Comparison of ENCODE assay signal across 9 cellular contexts in the genomic region with DNA sequence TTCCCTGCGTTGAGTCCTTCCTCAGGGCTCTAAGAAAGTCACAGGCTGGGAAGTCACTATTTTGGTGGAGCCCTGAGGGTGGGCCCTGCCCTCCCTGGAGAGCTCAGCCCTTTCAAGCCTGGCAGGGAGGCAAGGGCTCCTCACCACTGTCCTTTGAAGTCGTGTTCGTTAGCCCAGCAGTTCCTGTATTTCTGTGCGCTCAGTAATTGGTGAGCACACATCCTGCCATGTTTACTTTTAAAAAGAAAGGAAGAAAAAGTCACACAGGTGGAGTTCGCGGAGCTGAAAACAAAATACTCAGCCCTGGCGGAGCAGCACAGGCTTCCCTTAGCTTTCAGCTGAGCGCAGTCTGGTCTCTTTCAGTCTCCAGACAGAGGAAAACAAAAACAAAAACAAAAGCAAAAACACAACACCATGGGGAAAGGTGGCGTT. TPM values are rescaled to one million over a fixed set of nuclear protein-coding genes. Genes with fewer than 3 reads are reported as not detected.
DNase-seq lines count a peak whose midpoint lies in the region; ATAC-seq and TF ChIP-seq lines count a peak whose summit lies in the region.
"Had no signal": no experiment of that assay in that cellular context is flagged by ENCODE, and none has a peak within 500 bp of the region (broad histone marks: within the 10 kb centered on the region; RNA-seq: fewer than 3 reads in every experiment).

No MANE protein-coding gene starts in this region.

- intact Hi-C loops in left ventricle myocardium inferior (cut with micrococcal nuclease): no loop called here

- no peaks in the 10 kb centered on the region for H3K36me3 ChIP-seq in mesenchymal stem cell (ENCODE audit: control insufficient read depth in 1 of 2, insufficient read depth in 2 of 2, low read depth in 1 of 2, low read length in 2 of 2)
- no peaks in the 10 kb centered on the region for H3K36me3 ChIP-seq in left ventricle myocardium inferior
- H3K36me3 ChIP-seq: cardiac muscle cell had no signal

- ATAC-seq in GM19468 (IDR thresholded peaks at IDR 0.05; ENCODE audit: extremely low read depth, unreplicated experiment) (peak; percentile 9), HG02973 (IDR thresholded peaks at IDR 0.05; ENCODE audit: unreplicated experiment) (no peak)
- ATAC-seq in activated naive CD8-positive, alpha-beta T cell treated with anti-CD3 and anti-CD28 coated beads, Interleukin-2, amount 10 ng/mL, durations not matched to agents 7 days and 5 days (ENCODE audit: low read depth): peak; percentile 86

- DNase-seq in T-helper 2 cell treated with Interferon-gamma antibody and Interleukin-4, amounts not matched to agents 5 μg/mL and 100 μg/mL, for 36 hours (ENCODE audit: low spot score): no peak
- peak; percentile 63 for DNase-seq in activated naive CD8-positive, alpha-beta T cell treated with anti-CD3 and anti-CD28 coated beads, Interleukin-2, amount 10 ng/mL, durations not matched to agents 7 days and 5 days
- peak; percentile 25 to 42 for DNase-seq in stimulated activated CD4-positive, alpha-beta T cell treated with anti-CD3 and anti-CD28 coated beads, Interleukin-2, amount 100 ng/mL, for 24 hours
- no peak for DNase-seq in HuH-7.5 (ENCODE audit: low spot score)
- DNase-seq in mesenchymal stem cell: no peak
- no peak for DNase-seq in left ventricle myocardium inferior

- H3K4me1 ChIP-seq in mesenchymal stem cell (ENCODE audit: control insufficient read depth, insufficient read depth, low read depth, low read length): no peaks in the 10 kb centered on the region
- H3K4me1 ChIP-seq in left ventricle myocardium inferior: no peaks in the 10 kb centered on the region

- H2BK120ac ChIP-seq in mesenchymal stem cell (ENCODE audit: low read depth, low read length): no peak overlapping the region

- H3K4me3 ChIP-seq in mesenchymal stem cell (ENCODE audit: insufficient read depth in 1 of 2, low read depth in 1 of 2, low read length in 2 of 2): no peak overlapping the region
- H3K4me3 ChIP-seq in left ventricle myocardium inferior: no peak overlapping the region
- H3K4me3 ChIP-seq: cardiac muscle cell had no signal

- peaks cover 67% of the 10 kb centered on the region for H3K4me1 Mint-ChIP-seq in T-helper 2 cell treated with Interferon-gamma antibody and Interleukin-4, amounts not matched to agents 5 μg/mL and 100 μg/mL, for 36 hours (ENCODE audit: low read depth)
- H3K4me1 Mint-ChIP-seq in activated naive CD8-positive, alpha-beta T cell treated with anti-CD3 and anti-CD28 coated beads, Interleukin-2, amount 10 ng/mL, durations not matched to agents 7 days and 5 days: peaks cover 59% of the 10 kb centered on the region

- H4K91ac ChIP-seq in mesenchymal stem cell (ENCODE audit: low read length): no peak overlapping the region

- no peak overlapping the region for H2BK5ac ChIP-seq in mesenchymal stem cell (ENCODE audit: low read depth, low read length, poor library complexity, severe bottlenecking)

- no peaks in the 10 kb centered on the region for H3K79me1 ChIP-seq in mesenchymal stem cell (replicated peaks; ENCODE audit: low read length, poor library complexity, severe bottlenecking)

- peak overlapping the region; percentile 100 for H3K27ac Mint-ChIP-seq in T-helper 2 cell treated with Interferon-gamma antibody and Interleukin-4, amounts not matched to agents 5 μg/mL and 100 μg/mL, for 36 hours
- H3K27ac Mint-ChIP-seq in activated naive CD8-positive, alpha-beta T cell treated with anti-CD3 and anti-CD28 coated beads, Interleukin-2, amount 10 ng/mL, durations not matched to agents 7 days and 5 days: peak overlapping the region; percentile 100

- H3K4ac ChIP-seq in mesenchymal stem cell (ENCODE audit: low read depth in 1 of 2, low read length in 2 of 2): no peak overlapping the region

- H4K8ac ChIP-seq in mesenchymal stem cell (ENCODE audit: low read length): no peak overlapping the region

- no peak overlapping the region for H3K9ac ChIP-seq in mesenchymal stem cell (ENCODE audit: low read length)

- no peak overlapping the region for H3K18ac ChIP-seq in mesenchymal stem cell (ENCODE audit: low read depth in 1 of 2, low read length in 2 of 2)

- peaks cover 44% of the 10 kb centered on the region for H3K36me3 Mint-ChIP-seq in T-helper 2 cell treated with Interferon-gamma antibody and Interleukin-4, amounts not matched to agents 5 μg/mL and 100 μg/mL, for 36 hours (ENCODE audit: low read depth)
- peaks cover 25% of the 10 kb centered on the region for H3K36me3 Mint-ChIP-seq in activated naive CD8-positive, alpha-beta T cell treated with anti-CD3 and anti-CD28 coated beads, Interleukin-2, amount 10 ng/mL, durations not matched to agents 7 days and 5 days

- no peaks in the 10 kb centered on the region for H3K27me3 Mint-ChIP-seq in T-helper 2 cell treated with Interferon-gamma antibody and Interleukin-4, amounts not matched to agents 5 μg/mL and 100 μg/mL, for 36 hours (ENCODE audit: low read depth)
- H3K27me3 Mint-ChIP-seq in activated naive CD8-positive, alpha-beta T cell treated with anti-CD3 and anti-CD28 coated beads, Interleukin-2, amount 10 ng/mL, durations not matched to agents 7 days and 5 days: no peaks in the 10 kb centered on the region

- no peaks in the 10 kb centered on the region for H3K9me3 Mint-ChIP-seq in T-helper 2 cell treated with Interferon-gamma antibody and Interleukin-4, amounts not matched to agents 5 μg/mL and 100 μg/mL, for 36 hours
- H3K9me3 Mint-ChIP-seq in activated naive CD8-positive, alpha-beta T cell treated with anti-CD3 and anti-CD28 coated beads, Interleukin-2, amount 10 ng/mL, durations not matched to agents 7 days and 5 days: no peaks in the 10 kb centered on the region

- H3K4me2 ChIP-seq in mesenchymal stem cell (ENCODE audit: low read length, poor library complexity, severe bottlenecking): no peak overlapping the region

- H3K27me3 ChIP-seq in mesenchymal stem cell (ENCODE audit: control insufficient read depth in 1 of 2, insufficient read depth in 1 of 2, low read length in 2 of 2) (peaks cover 0 to 21% of the 10 kb centered on the region in 2 experiments), left ventricle myocardium inferior (ENCODE audit: low read depth) (peaks cover 62% of the 10 kb centered on the region)
- H3K27me3 ChIP-seq: cardiac muscle cell had no signal

- no peak overlapping the region for H2BK15ac ChIP-seq in mesenchymal stem cell (ENCODE audit: low read depth, poor library complexity, severe bottlenecking)

- H2AFZ ChIP-seq in mesenchymal stem cell (ENCODE audit: low read depth, low read length): no peak overlapping the region

- H2BK12ac ChIP-seq in mesenchymal stem cell (ENCODE audit: low read length in 2 of 2): no peak overlapping the region

- H3K14ac ChIP-seq in mesenchymal stem cell (ENCODE audit: low read length in 2 of 2): no peak overlapping the region

- H3K9me3 ChIP-seq in mesenchymal stem cell (ENCODE audit: control insufficient read depth, low read length) (peaks cover 3% of the 10 kb centered on the region), left ventricle myocardium inferior (replicated peaks) (no peaks in the 10 kb centered on the region)

- TF ChIP-seq CTCF in left ventricle myocardium inferior (IDR thresholded peaks at IDR 0.05; ENCODE audit: borderline replicate concordance): no peak

- peak overlapping the region; percentile 92 for H3K4me3 Mint-ChIP-seq in T-helper 2 cell treated with Interferon-gamma antibody and Interleukin-4, amounts not matched to agents 5 μg/mL and 100 μg/mL, for 36 hours
- H3K4me3 Mint-ChIP-seq in activated naive CD8-positive, alpha-beta T cell treated with anti-CD3 and anti-CD28 coated beads, Interleukin-2, amount 10 ng/mL, durations not matched to agents 7 days and 5 days: peak overlapping the region; percentile 95

- POLR2A ChIA-PET in activated naive CD8-positive, alpha-beta T cell treated with anti-CD3 and anti-CD28 coated beads, Interleukin-2, amount 10 ng/mL, durations not matched to agents 7 days and 5 days (lab: Charles Lee): interaction anchor here (0.6 to 3.1 kb wide), 18 partner anchors 10 to 69 kb away, joined by 3 to 51 read pairs (median 6); partner anchors contain the start of gene PRKCQ

- 30% methylated on average over 4 of the region's 9 CpGs for WGBS in mesenchymal stem cell

- H3K23ac ChIP-seq in mesenchymal stem cell (ENCODE audit: low read length in 2 of 2): no peak overlapping the region

- no peak overlapping the region for H2AK5ac ChIP-seq in mesenchymal stem cell (ENCODE audit: low read length, severe bottlenecking)

- H3K27ac ChIP-seq in mesenchymal stem cell (ENCODE audit: low read length, poor library complexity, severe bottlenecking): no peak overlapping the region
- no peak overlapping the region for H3K27ac ChIP-seq in left ventricle myocardium inferior (replicated peaks)
- H3K27ac ChIP-seq: cardiac muscle cell had no signal

RNA-seq across cellular contexts. Expression of gene PRKCQ, which starts 37.1 kb away (rescaled TPM):
- 10 to 100 TPM; 61.2 to 61.8 TPM for total RNA-seq in activated naive CD8-positive, alpha-beta T cell treated with anti-CD3 and anti-CD28 coated beads, Interleukin-2, amount 10 ng/mL, durations not matched to agents 7 days and 5 days
- 0.21 TPM for polyA plus RNA-seq in mesenchymal stem cell (2013, experiment 1 of 2)
- 0.21 TPM for polyA plus RNA-seq in mesenchymal stem cell (2013, experiment 2 of 2)
- 0.16 TPM for total RNA-seq in left ventricle myocardium inferior

Comparison
In these comparisons a context has a peak if more than half of its experiments do, and no peak if none do; other contexts are left out.
1. DNase-seq: peak in activated naive CD8-positive, alpha-beta T cell treated with anti-CD3 and anti-CD28 coated beads, Interleukin-2, amount 10 ng/mL, durations not matched to agents 7 days and 5 days (single experiment) and stimulated activated CD4-positive, alpha-beta T cell treated with anti-CD3 and anti-CD28 coated beads, Interleukin-2, amount 100 ng/mL, for 24 hours (2 of 2); none in T-helper 2 cell treated with Interferon-gamma antibody and Interleukin-4, amounts not matched to agents 5 μg/mL and 100 μg/mL, for 36 hours (single experiment), HuH-7.5 (single experiment), mesenchymal stem cell (single experiment) and left ventricle myocardium inferior (single experiment).
2. RNA of gene PRKCQ, which starts 37.1 kb away (total RNA-seq): 61.2 to 61.8 TPM in activated naive CD8-positive, alpha-beta T cell treated with anti-CD3 and anti-CD28 coated beads, Interleukin-2, amount 10 ng/mL, durations not matched to agents 7 days and 5 days; 0.16 TPM in left ventricle myocardium inferior (single experiment); every median in the first group is over 10 times any median in the second.